ENCODE assay signal across 13 cellular contexts in genomic region chr10:1577371-1577770, GRCh38.
A peak's percentile ranks its signal among the peaks of the same experiment; 100 is the strongest.
DNase-seq lines count a peak whose midpoint lies in the region; ATAC-seq and TF ChIP-seq lines count a peak whose summit lies in the region.
"Had no signal": no experiment of that assay in that cellular context is flagged by ENCODE, and none has a peak within 500 bp of the region (broad histone marks: within the 10 kb centered on the region; RNA-seq: fewer than 3 reads in every experiment).

No MANE protein-coding gene starts in this region.

- H2AFZ ChIP-seq in parathyroid adenoma, result no peak overlapping the region

- no peak for ATAC-seq in Right ventricle myocardium superior (ENCODE audit: poor library complexity)
- ATAC-seq in GM21360 (IDR thresholded peaks at IDR 0.05; ENCODE audit: unreplicated experiment), result no peak

- peaks cover 14% of the 10 kb centered on the region for H3K27me3 Mint-ChIP-seq in glutamatergic neuron (ENCODE audit: unreplicated experiment)

- H3K4me2 ChIP-seq in parathyroid adenoma (ENCODE audit: low read length), result no peak overlapping the region

- intact Hi-C loops in cardiac septum (cut with DNase I) (no loop called here), Right ventricle myocardium superior (cut with DNase I) (no loop called here)

- H3K27ac Mint-ChIP-seq in glutamatergic neuron (ENCODE audit: unreplicated experiment), result no peak overlapping the region

- H3K9me3 Mint-ChIP-seq in glutamatergic neuron (ENCODE audit: unreplicated experiment), result peaks cover 13% of the 10 kb centered on the region

- peak overlapping the region; percentile 37 for H3K4me3 Mint-ChIP-seq in glutamatergic neuron (ENCODE audit: unreplicated experiment)

- no peaks in the 10 kb centered on the region for H3K27me3 ChIP-seq in parathyroid adenoma (ENCODE audit: control insufficient read depth, insufficient read depth, low read length)

- H3K9me3 ChIP-seq in parathyroid adenoma (ENCODE audit: control insufficient read depth, low read length), result no peaks in the 10 kb centered on the region

- TF ChIP-seq CTCF in glutamatergic neuron (IDR thresholded peaks at IDR 0.05; ENCODE audit: partially characterized antibody, unreplicated experiment) (no peak), parathyroid adenoma (IDR thresholded peaks at IDR 0.05) (no peak)

- H3K4me1 ChIP-seq in parathyroid adenoma, result peaks cover 21% of the 10 kb centered on the region

- H3K4me1 Mint-ChIP-seq in glutamatergic neuron (ENCODE audit: low read depth, unreplicated experiment), result peaks cover 31% of the 10 kb centered on the region

- peaks cover 1% of the 10 kb centered on the region for H3K36me3 Mint-ChIP-seq in glutamatergic neuron (ENCODE audit: unreplicated experiment)

- no peak overlapping the region for H3K9ac ChIP-seq in parathyroid adenoma

- H3K4me3 ChIP-seq in parathyroid adenoma (ENCODE audit: low read depth, low read length), result no peak overlapping the region

- no peaks in the 10 kb centered on the region for H3K79me2 ChIP-seq in parathyroid adenoma

- no peaks in the 10 kb centered on the region for H3K36me3 ChIP-seq in parathyroid adenoma (ENCODE audit: control insufficient read depth, insufficient read depth, low read length)

- DNase-seq in cardiac septum (ENCODE audit: low spot score), result peak; percentile 54
- no peak for DNase-seq in Right ventricle myocardium superior
- no peak for DNase-seq in glutamatergic neuron
- no peak for DNase-seq in NCI-H1105 (lab: John Stamatoyannopoulos, UW)
- no peak for DNase-seq in activated CD4-positive, CD25-positive, alpha-beta regulatory T cell treated with anti-CD3 and anti-CD28 coated beads, Interleukin-2, amount 50 U/mL, for 72 hours
- DNase-seq in NCI-H2107 (lab: John Stamatoyannopoulos, UW), result no peak
- DNase-seq: GF-D8, NCI-H2081 treated with DMSO at 0.1 percent for 48 hours, NCI-H524 had no signal

- H3K27ac ChIP-seq in parathyroid adenoma, result peak overlapping the region; percentile 17
- H3K27ac ChIP-seq: 22Rv1, HL-60 had no signal
